In genomic region chr20:64057628-64058498, GRCh38 we compare ENCODE assay signal across 8 cellular contexts. TPM values are rescaled to one million over a fixed set of nuclear protein-coding genes. Genes with fewer than 3 reads are reported as not detected.
DNase-seq lines count a peak whose midpoint lies in the region; ATAC-seq, FAIRE-seq and TF ChIP-seq lines count a peak whose summit lies in the region.

No MANE protein-coding gene starts in this region.

- H3K9me1 ChIP-seq in endothelial cell of umbilical vein (replicated peaks; ENCODE audit: control insufficient read depth, extremely low read depth, insufficient read depth, low read length), result no peaks in the 10 kb centered on the region

- ATAC-seq in HG03045 (IDR thresholded peaks at IDR 0.05; ENCODE audit: unreplicated experiment) (peak; percentile 41), HG02642 (IDR thresholded peaks at IDR 0.05; ENCODE audit: poor library complexity, unreplicated experiment) (no peak)

- peak; percentile 94 to 98 for DNase-seq in Caco-2
- peak; percentile 45 to 59 for DNase-seq in NOMO-1 (lab: John Stamatoyannopoulos, UW; ENCODE audit: unreplicated experiment in 2 of 2)
- DNase-seq in activated CD8-positive, alpha-beta memory T cell treated with anti-CD3 and anti-CD28 coated beads, Interleukin-2, amount 50 U/mL, for 24 hours (ENCODE audit: extremely low read depth), result peak; percentile 58
- DNase-seq in endothelial cell of umbilical vein (ENCODE audit: low read depth, low spot score), result peak; percentile 79

- H3K4me1 ChIP-seq in Caco-2 (peaks cover 20% of the 10 kb centered on the region), endothelial cell of umbilical vein (ENCODE audit: control insufficient read depth, extremely low read depth, insufficient read depth, low read length) (peaks cover 55% of the 10 kb centered on the region)

- H3K4me3 ChIP-seq in Caco-2 (ENCODE audit: low read depth, low read length), result no peak overlapping the region
- H3K4me3 ChIP-seq in endothelial cell of umbilical vein (replicated peaks in 1 of 3; ENCODE audit: insufficient read depth in 1 of 3, low read depth in 1 of 3, low read length in 3 of 3), result no peak overlapping the region

- H3K27ac ChIP-seq in endothelial cell of umbilical vein (ENCODE audit: insufficient read depth, low read depth, low read length), result peak overlapping the region; percentile 40

- TF ChIP-seq CTCF in Caco-2 (IDR thresholded peaks at IDR 0.05; ENCODE audit: insufficient read depth in 1 of 2, low read depth in 1 of 2, low read length in 1 of 2, severe bottlenecking in 1 of 2, unreplicated experiment in 1 of 2) (peak; percentile 99), endothelial cell of umbilical vein (IDR thresholded peaks at IDR 0.05; ENCODE audit: extremely low read depth in 1 of 2, insufficient read depth in 1 of 2, low read depth in 1 of 2, low read length in 2 of 2) (peak; percentile 81 to 94), nephron (IDR thresholded peaks at IDR 0.05; ENCODE audit: unreplicated experiment in 3 of 3) (peak; percentile 76 to 86 (median 82))

- peak overlapping the region; percentile 59 for H2AFZ ChIP-seq in endothelial cell of umbilical vein (ENCODE audit: low read depth, low read length)

- BruUV-seq in Caco-2 (replicated peaks; lab: Mats Ljungman, UMichigan), result no TSS peak
- BruUV-seq in endothelial cell of umbilical vein (replicated peaks; lab: Mats Ljungman, UMichigan), result no TSS peak

- H3K27me3 Mint-ChIP-seq in Caco-2 (ENCODE audit: insufficient read depth, unreplicated experiment) (no peaks in the 10 kb centered on the region), nephron (ENCODE audit: low read depth) (peaks cover 10% of the 10 kb centered on the region)
- no peaks in the 10 kb centered on the region for H3K27me3 Mint-ChIP-seq in stimulated activated naive CD8-positive, alpha-beta T cell treated with anti-CD3 and anti-CD28 coated beads, Interleukin-15, Interleukin-2, amounts not matched to agents 100 ng/mL and 50 ng/mL, for 24 hours

- CTCF ChIA-PET in Caco-2 (lab: Charles Lee) (interaction anchor here (0.6 to 6.2 kb wide), 8 partner anchors 9 to 520 kb away, joined by 3 to 101 read pairs (median 4); partner anchors contain the start of genes C20orf204, PRPF6, SAMD10 and TPD52L2), endothelial cell of umbilical vein (lab: Charles Lee) (interaction anchor here (0.6 to 15.2 kb wide), 18 partner anchors 9 to 749 kb away, joined by 3 to 412 read pairs (median 5); partner anchors contain the start of genes C20orf204, OPRL1, PRPF6 and PTK6)

- H3K36me3 Mint-ChIP-seq in Caco-2 (ENCODE audit: insufficient read depth, unreplicated experiment) (peaks cover 6% of the 10 kb centered on the region), nephron (ENCODE audit: low read depth) (no peaks in the 10 kb centered on the region)
- H3K36me3 Mint-ChIP-seq in stimulated activated naive CD8-positive, alpha-beta T cell treated with anti-CD3 and anti-CD28 coated beads, Interleukin-15, Interleukin-2, amounts not matched to agents 100 ng/mL and 50 ng/mL, for 24 hours (ENCODE audit: low read depth), result no peaks in the 10 kb centered on the region

- H3K36me3 ChIP-seq in Caco-2 (ENCODE audit: control insufficient read depth, insufficient read depth, low read length) (no peaks in the 10 kb centered on the region), endothelial cell of umbilical vein (ENCODE audit: control insufficient read depth in 2 of 2, extremely low read depth in 1 of 2, insufficient read depth in 2 of 2, low read length in 2 of 2) (no peaks in the 10 kb centered on the region)

- H3K4me2 ChIP-seq in endothelial cell of umbilical vein (ENCODE audit: insufficient read depth, low read length), result no peak overlapping the region

- FAIRE-seq in endothelial cell of umbilical vein (lab: Jason Lieb, UNC), result peak; percentile 90

- POLR2A ChIA-PET in Caco-2 (lab: Charles Lee) (interaction anchor here (1.0 kb wide), 1 partner anchor 18 kb away, joined by 4 read pairs; no protein-coding TSS in a partner anchor), endothelial cell of umbilical vein (lab: Charles Lee) (interaction anchor here (0.7 to 1.9 kb wide), 4 partner anchors 11 to 77 kb away, joined by 3 to 9 read pairs (median 4); no protein-coding TSS in a partner anchor)

- intact Hi-C loops in Caco-2 (cut with micrococcal nuclease; ENCODE audit: unreplicated experiment), result loop anchor here (1.0 to 2.0 kb wide), 3 partner anchors 19 to 79 kb away; partner anchors contain the start of gene SAMD10
- intact Hi-C loops in endothelial cell of umbilical vein (cut with micrococcal nuclease), result loop anchor here (1.0 to 10.0 kb wide), 5 partner anchors 19 to 519 kb away; partner anchors contain the start of genes DNAJC5, PRPF6 and UCKL1

- H3K4me3 Mint-ChIP-seq in Caco-2 (ENCODE audit: unreplicated experiment), result no peak overlapping the region
- no peak overlapping the region for H3K4me3 Mint-ChIP-seq in nephron
- peak overlapping the region; percentile 57 for H3K4me3 Mint-ChIP-seq in stimulated activated naive CD8-positive, alpha-beta T cell treated with anti-CD3 and anti-CD28 coated beads, Interleukin-15, Interleukin-2, amounts not matched to agents 100 ng/mL and 50 ng/mL, for 24 hours

- H4K20me1 ChIP-seq in endothelial cell of umbilical vein (replicated peaks; ENCODE audit: control insufficient read depth, extremely low read depth, insufficient read depth, low read length), result no peaks in the 10 kb centered on the region

- no peaks in the 10 kb centered on the region for H3K27me3 ChIP-seq in Caco-2 (replicated peaks; ENCODE audit: control insufficient read depth, insufficient read depth, low read length)
- no peaks in the 10 kb centered on the region for H3K27me3 ChIP-seq in endothelial cell of umbilical vein (ENCODE audit: control insufficient read depth in 2 of 2, insufficient read depth in 2 of 2, low read length in 2 of 2)

- H3K79me2 ChIP-seq in endothelial cell of umbilical vein (ENCODE audit: control insufficient read depth, insufficient read depth, low read length), result no peaks in the 10 kb centered on the region

- peaks cover 7% of the 10 kb centered on the region for H3K4me1 Mint-ChIP-seq in Caco-2 (ENCODE audit: low read depth, unreplicated experiment)
- peaks cover 11% of the 10 kb centered on the region for H3K4me1 Mint-ChIP-seq in nephron
- H3K4me1 Mint-ChIP-seq in stimulated activated naive CD8-positive, alpha-beta T cell treated with anti-CD3 and anti-CD28 coated beads, Interleukin-15, Interleukin-2, amounts not matched to agents 100 ng/mL and 50 ng/mL, for 24 hours (ENCODE audit: low read depth), result peaks cover 23% of the 10 kb centered on the region

- H3K9me3 Mint-ChIP-seq in Caco-2 (ENCODE audit: unreplicated experiment), result no peaks in the 10 kb centered on the region
- no peaks in the 10 kb centered on the region for H3K9me3 Mint-ChIP-seq in nephron
- H3K9me3 Mint-ChIP-seq in stimulated activated naive CD8-positive, alpha-beta T cell treated with anti-CD3 and anti-CD28 coated beads, Interleukin-15, Interleukin-2, amounts not matched to agents 100 ng/mL and 50 ng/mL, for 24 hours, result no peaks in the 10 kb centered on the region

- H3K9ac ChIP-seq in endothelial cell of umbilical vein (replicated peaks; ENCODE audit: extremely low read depth, insufficient read depth, low read length), result no peak overlapping the region

- H3K27ac Mint-ChIP-seq in Caco-2 (ENCODE audit: unreplicated experiment) (no peak overlapping the region), nephron (peak overlapping the region in 1 of 3 experiments; percentile 41)
- H3K27ac Mint-ChIP-seq in stimulated activated naive CD8-positive, alpha-beta T cell treated with anti-CD3 and anti-CD28 coated beads, Interleukin-15, Interleukin-2, amounts not matched to agents 100 ng/mL and 50 ng/mL, for 24 hours, result peak overlapping the region; percentile 45

- TF ChIP-seq POLR2A in endothelial cell of umbilical vein (IDR thresholded peaks at IDR 0.05; ENCODE audit: low read depth, low read length), result peak; percentile 41

- H3K9me3 ChIP-seq in Caco-2, result no peaks in the 10 kb centered on the region
- H3K9me3 ChIP-seq in endothelial cell of umbilical vein (replicated peaks; ENCODE audit: control insufficient read depth, insufficient read depth, low read length), result no peaks in the 10 kb centered on the region

- dilution Hi-C loops in endothelial cell of umbilical vein (cut with MboI; ENCODE audit: extremely low pct_ligation_motif_present, low sequenced_read_pairs), result no loop called here

RNA-seq across cellular contexts. Expression of gene TCEA2, which starts 5.1 kb away (rescaled TPM):
- total RNA-seq in Caco-2 (2022), result 39.9 and 48.3 TPM in 2 replicates
- total RNA-seq in endothelial cell of umbilical vein, result 65.5 and 71.3 TPM in 2 replicates
- polyA plus RNA-seq in endothelial cell of umbilical vein, result 53.1 and 56.0 TPM in 2 replicates
- polyA plus RNA-seq in endothelial cell of umbilical vein (2011; cell fraction: cytosol; rRNA removed), result 37.0 and 47.4 TPM in 2 replicates
- 97.1 and 136 TPM in 2 replicates for polyA plus RNA-seq in endothelial cell of umbilical vein (2011; cell fraction: nucleus; rRNA removed)
- polyA plus RNA-seq in endothelial cell of umbilical vein (2012), result 46.9 and 80.2 TPM in 2 replicates
- polyA minus RNA-seq in endothelial cell of umbilical vein, result 24.5 and 35.3 TPM in 2 replicates
- 19.4 TPM for polyA minus RNA-seq in endothelial cell of umbilical vein (2011; cell fraction: cytosol; rRNA and poly(A)+ RNA removed)
- polyA minus RNA-seq in endothelial cell of umbilical vein (2011; cell fraction: nucleus; rRNA and poly(A)+ RNA removed), result 15.8 and 34.4 TPM in 2 replicates

RNA-seq across cellular contexts. Expression of gene SOX18, which starts 8.4 kb away (rescaled TPM):
- total RNA-seq in Caco-2 (2022) (0.44 and 0.84 TPM in 2 replicates), endothelial cell of umbilical vein (175 and 211 TPM in 2 replicates)
- polyA plus RNA-seq in endothelial cell of umbilical vein, result 20.9 and 21.8 TPM in 2 replicates
- polyA plus RNA-seq in endothelial cell of umbilical vein (2011; cell fraction: cytosol; rRNA removed), result 10.8 and 19.2 TPM in 2 replicates
- polyA plus RNA-seq in endothelial cell of umbilical vein (2011; cell fraction: nucleus; rRNA removed), result 9.0 and 10.9 TPM in 2 replicates
- polyA plus RNA-seq in endothelial cell of umbilical vein (2012), result 23.0 and 49.2 TPM in 2 replicates
- polyA minus RNA-seq in endothelial cell of umbilical vein, result 3.7 and 6.5 TPM in 2 replicates
- polyA minus RNA-seq in endothelial cell of umbilical vein (2011; cell fraction: cytosol; rRNA and poly(A)+ RNA removed), result 2.9 TPM
- polyA minus RNA-seq in endothelial cell of umbilical vein (2011; cell fraction: nucleus; rRNA and poly(A)+ RNA removed), result 4.4 and 13.0 TPM in 2 replicates

RNA-seq across cellular contexts. Expression of gene RGS19, which starts 21.5 kb away (rescaled TPM):
- 29.3 and 34.3 TPM in 2 replicates for total RNA-seq in Caco-2 (2022)
- 27.8 and 28.3 TPM in 2 replicates for total RNA-seq in endothelial cell of umbilical vein
- 33.7 and 69.6 TPM in 2 replicates for polyA plus RNA-seq in endothelial cell of umbilical vein
- polyA plus RNA-seq in endothelial cell of umbilical vein (2011; cell fraction: cytosol; rRNA removed), result 21.3 and 30.8 TPM in 2 replicates
- polyA plus RNA-seq in endothelial cell of umbilical vein (2011; cell fraction: nucleus; rRNA removed), result 12.0 and 13.9 TPM in 2 replicates
- 24.7 and 27.7 TPM in 2 replicates for polyA plus RNA-seq in endothelial cell of umbilical vein (2012)
- polyA minus RNA-seq in endothelial cell of umbilical vein, result 14.0 and 19.0 TPM in 2 replicates
- 16.2 TPM for polyA minus RNA-seq in endothelial cell of umbilical vein (2011; cell fraction: cytosol; rRNA and poly(A)+ RNA removed)
- polyA minus RNA-seq in endothelial cell of umbilical vein (2011; cell fraction: nucleus; rRNA and poly(A)+ RNA removed), result 4.2 and 5.7 TPM in 2 replicates

RNA-seq across cellular contexts. Expression of gene C20orf204, which starts 21.9 kb away (rescaled TPM):
- 3.2 and 3.3 TPM in 2 replicates for total RNA-seq in Caco-2 (2022)
- 5.8 and 6.0 TPM in 2 replicates for total RNA-seq in endothelial cell of umbilical vein
- 2.8 and 4.5 TPM in 2 replicates for polyA plus RNA-seq in endothelial cell of umbilical vein
- 0.79 and 1.2 TPM in 2 replicates for polyA plus RNA-seq in endothelial cell of umbilical vein (2011; cell fraction: cytosol; rRNA removed)
- 2.4 and 2.8 TPM in 2 replicates for polyA plus RNA-seq in endothelial cell of umbilical vein (2011; cell fraction: nucleus; rRNA removed)
- 0.66 and 1.6 TPM in 2 replicates for polyA plus RNA-seq in endothelial cell of umbilical vein (2012)
- 1.0 and 1.5 TPM in 2 replicates for polyA minus RNA-seq in endothelial cell of umbilical vein
- polyA minus RNA-seq in endothelial cell of umbilical vein (2011; cell fraction: cytosol; rRNA and poly(A)+ RNA removed), result 1.7 TPM
- 2.2 and 4.4 TPM in 2 replicates for polyA minus RNA-seq in endothelial cell of umbilical vein (2011; cell fraction: nucleus; rRNA and poly(A)+ RNA removed)

RNA-seq across cellular contexts. Expression of gene OPRL1, which starts 22.0 kb away (rescaled TPM):
- 0.51 and 0.59 TPM in 2 replicates for total RNA-seq in Caco-2 (2022)
- 1.9 and 2.2 TPM in 2 replicates for total RNA-seq in endothelial cell of umbilical vein
- 2.0 and 2.6 TPM in 2 replicates for polyA plus RNA-seq in endothelial cell of umbilical vein
- 1.3 and 1.8 TPM in 2 replicates for polyA plus RNA-seq in endothelial cell of umbilical vein (2011; cell fraction: cytosol; rRNA removed)
- polyA plus RNA-seq in endothelial cell of umbilical vein (2011; cell fraction: nucleus; rRNA removed), result 1.8 and 2.3 TPM in 2 replicates
- 2.3 and 5.2 TPM in 2 replicates for polyA plus RNA-seq in endothelial cell of umbilical vein (2012)
- polyA minus RNA-seq in endothelial cell of umbilical vein, result 2.3 and 3.7 TPM in 2 replicates
- not detected for polyA minus RNA-seq in endothelial cell of umbilical vein (2011; cell fraction: cytosol; rRNA and poly(A)+ RNA removed)
- polyA minus RNA-seq in endothelial cell of umbilical vein (2011; cell fraction: nucleus; rRNA and poly(A)+ RNA removed), result 0.43 and 0.91 TPM in 2 replicates

Comparison
In these comparisons a context has a peak if more than half of its experiments do, and no peak if none do; other contexts are left out.
1. RNA of gene SOX18, which starts 8.4 kb away (total RNA-seq): 175 to 211 TPM in endothelial cell of umbilical vein; 0.44 to 0.84 TPM in Caco-2; every median in the first group is over 10 times any median in the second.
2. Peak in every context shown above with its lines, with median percentiles within 50 percentile points of each other: DNase-seq and CTCF ChIP-seq.